ENCODE assay signal across 19 cellular contexts in the genomic region with DNA sequence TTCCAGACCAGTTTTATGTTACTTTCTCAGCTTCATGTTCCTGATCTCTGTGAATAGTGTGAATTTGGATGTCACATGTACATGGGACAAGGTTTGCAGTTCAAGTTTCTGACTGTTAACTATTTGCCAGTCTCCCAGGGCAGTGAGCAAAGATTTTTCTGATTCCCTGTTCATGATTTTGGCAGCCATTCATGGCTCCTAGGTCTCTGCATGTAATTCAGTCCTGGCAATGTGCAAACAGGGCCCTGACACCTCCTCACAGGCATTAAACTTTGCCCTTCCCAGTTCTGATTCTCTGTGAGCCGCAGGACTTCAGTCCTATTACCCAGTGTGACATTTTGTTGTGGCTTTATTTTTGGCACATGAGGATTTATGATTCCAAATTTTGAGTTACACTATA.
DNase-seq lines count a peak whose midpoint lies in the region; ATAC-seq, FAIRE-seq and TF ChIP-seq lines count a peak whose summit lies in the region.
"Had no signal": no experiment of that assay in that cellular context is flagged by ENCODE, and none has a peak within 500 bp of the region (broad histone marks: within the 10 kb centered on the region; RNA-seq: fewer than 3 reads in every experiment).

No MANE protein-coding gene starts in this region.

- H3K27me3 ChIP-seq in liver (ENCODE audit: control insufficient read depth in 4 of 4, insufficient read depth in 4 of 4, low read length in 3 of 4) (no peaks in the 10 kb centered on the region), HepG2 (ENCODE audit: control insufficient read depth in 1 of 2, insufficient read depth in 2 of 2, low read length in 2 of 2) (no peaks in the 10 kb centered on the region), hepatocyte (no peaks in the 10 kb centered on the region), transverse colon (no peaks in the 10 kb centered on the region)
- H3K27me3 ChIP-seq: BLaER1 treated with 17β-estradiol and CSF1 and Interleukin-3, amounts not matched to agents 10 nM and 100 nM had no signal

- no TSS peak for BruUV-seq in HepG2 (replicated peaks; lab: Mats Ljungman, UMichigan)

- no peak overlapping the region for H3K4me3 ChIP-seq in liver (ENCODE audit: low read depth in 1 of 3, low read length in 3 of 3)
- no peak overlapping the region for H3K4me3 ChIP-seq in HepG2 (replicated peaks in 1 of 3; ENCODE audit: insufficient read depth in 1 of 3, low read depth in 2 of 3, low read length in 3 of 3)
- H3K4me3 ChIP-seq in hepatocyte: no peak overlapping the region
- H3K4me3 ChIP-seq in transverse colon: no peak overlapping the region
- H3K4me3 ChIP-seq: BLaER1 treated with 17β-estradiol and CSF1 and Interleukin-3, amounts not matched to agents 10 nM and 100 nM had no signal

- 32% methylated on average over 1 of the region's 1 CpG for WGBS in liver
- WGBS in HepG2 (ENCODE audit: low lambda C conversion rate): 77% methylated on average over 1 of the region's 1 CpG
- 68% methylated on average over 1 of the region's 1 CpG for WGBS in hepatocyte (ENCODE audit: low lambda C conversion rate, missing lambda C conversion rate)
- 55 to 57% methylated on average over 1 of the region's 1 CpG for WGBS in transverse colon (ENCODE audit: low coverage in 1 of 2), 2 donors

- TF ChIP-seq RAD21 in liver (IDR thresholded peaks at IDR 0.05) (peak; percentile 63 to 70), HepG2 (CRISPR knock-in tag; IDR thresholded peaks at IDR 0.05) (no peak)

- H3K9ac ChIP-seq in liver (ENCODE audit: low read depth in 1 of 2, low read length in 2 of 2): peak overlapping the region; percentile 60 to 66
- H3K9ac ChIP-seq in HepG2 (ENCODE audit: insufficient read depth, low read depth, low read length): no peak overlapping the region
- H3K9ac ChIP-seq: BLaER1 treated with 17β-estradiol and CSF1 and Interleukin-3, amounts not matched to agents 10 nM and 100 nM had no signal

- no peak for DNase-seq in HepG2 (ENCODE audit: low spot score)
- no peak for DNase-seq in hepatocyte (ENCODE audit: low spot score)
- DNase-seq in mucosa of gallbladder (ENCODE audit: low spot score): peak; percentile 46
- peak; percentile 38 for DNase-seq in transverse colon
- no peak for DNase-seq in H4 (ENCODE audit: low spot score)
- DNase-seq in activated T-cell treated with anti-CD3 and anti-CD28 coated beads, Interleukin-2, amount 50 U/mL, for 48 hours: no peak
- DNase-seq: ACHN; Calu3; CD4-positive, alpha-beta T cell; DMS153; DMS79 treated with DMSO at 0.1 percent for 48 hours; EL; IMR-90 had no signal

- in situ Hi-C loops in HepG2 (cut with HindIII; ENCODE audit: extremely low pct_ligation_motif_present, low pct_unique_long_range_greater_than_20kb): no loop called here
- in situ Hi-C loops in transverse colon (cut with MboI; ENCODE audit: low pct_ligation_motif_present in 1 of 4, low pct_unique_long_range_greater_than_20kb in 1 of 4, low sequenced_read_pairs in 3 of 4): no loop called here

- H3K9me3 ChIP-seq in liver (ENCODE audit: control insufficient read depth in 4 of 4, low read length in 3 of 4) (no peaks in the 10 kb centered on the region), HepG2 (ENCODE audit: low read length) (no peaks in the 10 kb centered on the region), hepatocyte (ENCODE audit: low read depth) (no peaks in the 10 kb centered on the region), transverse colon (no peaks in the 10 kb centered on the region)
- H3K9me3 ChIP-seq: BLaER1 treated with 17β-estradiol and CSF1 and Interleukin-3, amounts not matched to agents 10 nM and 100 nM had no signal

- peaks cover 3 to 18% (median 5%) of the 10 kb centered on the region in 4 donors for H3K4me1 ChIP-seq in liver (ENCODE audit: control insufficient read depth in 4 of 4, insufficient read depth in 4 of 4, low read length in 3 of 4)
- peaks cover 21% of the 10 kb centered on the region for H3K4me1 ChIP-seq in HepG2 (ENCODE audit: insufficient read depth, low read length)
- peaks cover 20% of the 10 kb centered on the region for H3K4me1 ChIP-seq in hepatocyte (ENCODE audit: insufficient read depth)
- peaks cover 3 to 22% (median 21%) of the 10 kb centered on the region in 4 donors for H3K4me1 ChIP-seq in transverse colon

- peak overlapping the region; percentile 25 to 62 for H3K27ac ChIP-seq in liver (ENCODE audit: low read depth in 1 of 2, low read length in 2 of 2)
- H3K27ac ChIP-seq in HepG2 (ENCODE audit: extremely low read length, insufficient read depth, low read length): no peak overlapping the region
- peak overlapping the region; percentile 11 for H3K27ac ChIP-seq in hepatocyte
- peak overlapping the region in 2 of 4 donors; percentile 45 to 74 for H3K27ac ChIP-seq in transverse colon
- H3K27ac ChIP-seq: BLaER1 treated with 17β-estradiol and CSF1 and Interleukin-3, amounts not matched to agents 10 nM and 100 nM had no signal

- no peak for FAIRE-seq in HepG2 (lab: Jason Lieb, UNC)
- FAIRE-seq: GM12891, GM19239, H54 had no signal

- H3K36me3 ChIP-seq in liver (ENCODE audit: control insufficient read depth in 4 of 4, insufficient read depth in 3 of 4, low read depth in 1 of 4, low read length in 3 of 4): no peaks in the 10 kb centered on the region
- no peaks in the 10 kb centered on the region for H3K36me3 ChIP-seq in HepG2 (replicated peaks in 1 of 2; ENCODE audit: control insufficient read depth in 1 of 2, insufficient read depth in 2 of 2, low read length in 2 of 2)
- H3K36me3 ChIP-seq in hepatocyte (replicated peaks; ENCODE audit: insufficient read depth, low read depth): no peaks in the 10 kb centered on the region
- H3K36me3 ChIP-seq in transverse colon: no peaks in the 10 kb centered on the region
- H3K36me3 ChIP-seq: BLaER1 treated with 17β-estradiol and CSF1 and Interleukin-3, amounts not matched to agents 10 nM and 100 nM had no signal

- ATAC-seq in HepG2 (no peak), GM19035 (IDR thresholded peaks at IDR 0.05; ENCODE audit: unreplicated experiment) (no peak)

- H4K20me1 ChIP-seq in HepG2 (ENCODE audit: insufficient read depth, low read length) (no peaks in the 10 kb centered on the region), hepatocyte (ENCODE audit: insufficient read depth, poor library complexity, severe bottlenecking) (no peaks in the 10 kb centered on the region)
- H4K20me1 ChIP-seq: BLaER1 treated with 17β-estradiol and CSF1 and Interleukin-3, amounts not matched to agents 10 nM and 100 nM had no signal

- CTCF ChIA-PET in HepG2 (lab: Yijun Ruan, JAX; ENCODE audit: low intra/inter-chr PET ratio, low total read pairs): no interaction called here

- no peaks in the 10 kb centered on the region for H3K9me2 ChIP-seq in hepatocyte (replicated peaks; ENCODE audit: insufficient read depth)

- H3K79me2 ChIP-seq in HepG2 (ENCODE audit: insufficient read depth, low read length) (no peaks in the 10 kb centered on the region), hepatocyte (no peaks in the 10 kb centered on the region)

- intact Hi-C loops in HepG2 (cut with micrococcal nuclease; ENCODE audit: unreplicated experiment) (no loop called here), transverse colon (cut with DNase I; ENCODE audit: low total_unique reads) (no loop called here)

- POLR2A ChIA-PET in HepG2 (lab: Yijun Ruan, JAX): no interaction called here

- H2AFZ ChIP-seq in HepG2 (ENCODE audit: low read length) (no peak overlapping the region), hepatocyte (no peak overlapping the region)

- no peak for TF ChIP-seq EP300 in HepG2 (IDR thresholded peaks at IDR 0.05; ENCODE audit: low read depth in 2 of 2, low read length in 2 of 2)
- TF ChIP-seq EP300 in HepG2 (CRISPR knock-in tag; IDR thresholded peaks at IDR 0.05; ENCODE audit: borderline replicate concordance): no peak
- no peak for TF ChIP-seq EP300 in transverse colon (IDR thresholded peaks at IDR 0.05; ENCODE audit: low read depth)

- no peak for TF ChIP-seq POLR2A in HepG2 (IDR thresholded peaks at IDR 0.05; ENCODE audit: insufficient read depth in 1 of 2, low read depth in 2 of 2, low read length in 2 of 2)
- no peak for TF ChIP-seq POLR2A in transverse colon (IDR thresholded peaks at IDR 0.05)

- TF ChIP-seq CTCF in liver (IDR thresholded peaks at IDR 0.05; ENCODE audit: low read depth, low read length, missing input control): no peak
- no peak for TF ChIP-seq CTCF in HepG2 (CRISPR knock-in tag; IDR thresholded peaks at IDR 0.05)
- no peak for TF ChIP-seq CTCF in hepatocyte (IDR thresholded peaks at IDR 0.05; ENCODE audit: poor library complexity)
- TF ChIP-seq CTCF in transverse colon (IDR thresholded peaks at IDR 0.05): no peak

- H3K4me2 ChIP-seq in HepG2 (ENCODE audit: low read depth, low read length) (no peak overlapping the region), hepatocyte (no peak overlapping the region)
- H3K4me2 ChIP-seq: BLaER1 treated with 17β-estradiol and CSF1 and Interleukin-3, amounts not matched to agents 10 nM and 100 nM had no signal

TF ChIP-seq in liver, 16 proteins besides CTCF, POLR2A, EP300 and RAD21 (continues in another document):
- TF ChIP-seq HNF4A (conservative IDR thresholded peaks at IDR 0.05) (peak; percentile 91 to 98), RXRA (IDR thresholded peaks at IDR 0.05) (peak; percentile 79 to 89), TAF1 (conservative IDR thresholded peaks at IDR 0.05) (no peak), YY1 (IDR thresholded peaks at IDR 0.05) (peak; percentile 95), JUND (IDR thresholded peaks at IDR 0.05) (peak; percentile 47 to 84)
- TF ChIP-seq, protein P1, sequence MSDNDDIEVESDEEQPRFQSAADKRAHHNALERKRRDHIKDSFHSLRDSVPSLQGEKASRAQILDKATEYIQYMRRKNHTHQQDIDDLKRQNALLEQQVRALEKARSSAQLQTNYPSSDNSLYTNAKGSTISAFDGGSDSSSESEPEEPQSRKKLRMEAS (IDR thresholded peaks at IDR 0.05): peak; percentile 75
- TF ChIP-seq, protein P2, sequence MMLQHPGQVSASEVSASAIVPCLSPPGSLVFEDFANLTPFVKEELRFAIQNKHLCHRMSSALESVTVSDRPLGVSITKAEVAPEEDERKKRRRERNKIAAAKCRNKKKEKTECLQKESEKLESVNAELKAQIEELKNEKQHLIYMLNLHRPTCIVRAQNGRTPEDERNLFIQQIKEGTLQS (IDR thresholded peaks at IDR 0.05): peak; percentile 52

Comparison
In these comparisons a context has a peak if more than half of its experiments do, and no peak if none do; other contexts are left out.
1. DNase-seq: peak in mucosa of gallbladder (single experiment) and transverse colon (single experiment); none in HepG2 (single experiment), hepatocyte (single experiment), H4 (single experiment) and activated T-cell treated with anti-CD3 and anti-CD28 coated beads, Interleukin-2, amount 50 U/mL, for 48 hours (0 of 2).